In genomic region chr5:142491260-142491659, GRCh38 we compare ENCODE assay signal across 11 cellular contexts.
A peak's percentile ranks its signal among the peaks of the same experiment; 100 is the strongest.
DNase-seq lines count a peak whose midpoint lies in the region; ATAC-seq and TF ChIP-seq lines count a peak whose summit lies in the region.
"Had no signal": no experiment of that assay in that cellular context is flagged by ENCODE, and none has a peak within 500 bp of the region (broad histone marks: within the 10 kb centered on the region; RNA-seq: fewer than 3 reads in every experiment).

No MANE protein-coding gene starts in this region.

- peaks cover 21% of the 10 kb centered on the region for H3K4me1 Mint-ChIP-seq in glutamatergic neuron (ENCODE audit: low read depth, unreplicated experiment)
- H3K4me1 Mint-ChIP-seq in neural progenitor cell, result peaks cover 73% of the 10 kb centered on the region
- peaks cover 43% of the 10 kb centered on the region for H3K4me1 Mint-ChIP-seq in type B pancreatic cell (ENCODE audit: unreplicated experiment)

- H3K79me2 ChIP-seq in neural progenitor cell (ENCODE audit: low read depth), result no peaks in the 10 kb centered on the region

- H4K20me1 ChIP-seq in neural progenitor cell (ENCODE audit: low read depth), result peaks cover 19% of the 10 kb centered on the region

- peaks cover 51% of the 10 kb centered on the region for H3K4me1 ChIP-seq in left ventricle myocardium inferior
- H3K4me1 ChIP-seq in right atrium auricular region, result peaks cover 0 to 17% of the 10 kb centered on the region in 2 donors
- H3K4me1 ChIP-seq in neural progenitor cell, result peaks cover 27% of the 10 kb centered on the region
- no peaks in the 10 kb centered on the region for H3K4me1 ChIP-seq in testis

- peak overlapping the region; percentile 40 for H3K4me2 ChIP-seq in neural progenitor cell

- H3K27ac Mint-ChIP-seq in glutamatergic neuron (ENCODE audit: unreplicated experiment) (peak overlapping the region; percentile 98), neural progenitor cell (peak overlapping the region; percentile 95), type B pancreatic cell (peak overlapping the region; percentile 68)

- intact Hi-C loops in left ventricle myocardium inferior (cut with micrococcal nuclease) (no loop called here), testis (cut with DNase I; ENCODE audit: low total_unique reads) (no loop called here)

- H3K9me3 Mint-ChIP-seq in glutamatergic neuron (ENCODE audit: unreplicated experiment) (no peaks in the 10 kb centered on the region), neural progenitor cell (peaks cover 11% of the 10 kb centered on the region), type B pancreatic cell (peaks cover 5% of the 10 kb centered on the region)

- H3K4me3 Mint-ChIP-seq in glutamatergic neuron (ENCODE audit: unreplicated experiment) (peak overlapping the region; percentile 63), neural progenitor cell (no peak overlapping the region), type B pancreatic cell (peak overlapping the region; percentile 57)

- no peak overlapping the region for H3K9ac ChIP-seq in neural progenitor cell

- TF ChIP-seq POLR2A in testis (IDR thresholded peaks at IDR 0.05), result no peak

- no peaks in the 10 kb centered on the region for H3K9me3 ChIP-seq in left ventricle myocardium inferior (replicated peaks)
- H3K9me3 ChIP-seq in right atrium auricular region, result no peaks in the 10 kb centered on the region
- no peaks in the 10 kb centered on the region for H3K9me3 ChIP-seq in neural progenitor cell (ENCODE audit: low read depth)
- H3K9me3 ChIP-seq in testis, result no peaks in the 10 kb centered on the region

- H3K36me3 ChIP-seq in left ventricle myocardium inferior (no peaks in the 10 kb centered on the region), right atrium auricular region (no peaks in the 10 kb centered on the region), neural progenitor cell (no peaks in the 10 kb centered on the region), testis (ENCODE audit: low read depth, missing control alignments) (no peaks in the 10 kb centered on the region)

- DNase-seq in left ventricle myocardium inferior (no peak), right atrium auricular region (ENCODE audit: low spot score) (no peak), glutamatergic neuron (peak; percentile 22), neural progenitor cell (ENCODE audit: low spot score) (peak; percentile 95), type B pancreatic cell (ENCODE audit: extremely low spot score, unreplicated experiment) (no peak), NAMALWA (ENCODE audit: low spot score) (no peak), testis (no peak)
- DNase-seq: ACHN; activated CD8-positive, alpha-beta memory T cell treated with anti-CD3 and anti-CD28 coated beads, Interleukin-2, amount 50 U/mL, for 4 hours; NCI-H526 treated with DMSO at 0.1 percent for 48 hours had no signal

- no peak for ATAC-seq in HG03457 (IDR thresholded peaks at IDR 0.05; ENCODE audit: unreplicated experiment)

- H3K27ac ChIP-seq in left ventricle myocardium inferior (replicated peaks) (peak overlapping the region; percentile 76), right atrium auricular region (peak overlapping the region in 1 of 2 donors; percentile 31), neural progenitor cell (peak overlapping the region; percentile 73), testis (no peak overlapping the region)

- no peak for TF ChIP-seq CTCF in left ventricle myocardium inferior (IDR thresholded peaks at IDR 0.05; ENCODE audit: borderline replicate concordance)
- no peak for TF ChIP-seq CTCF in right atrium auricular region (IDR thresholded peaks at IDR 0.05)
- TF ChIP-seq CTCF in glutamatergic neuron (IDR thresholded peaks at IDR 0.05; ENCODE audit: partially characterized antibody, unreplicated experiment), result no peak
- TF ChIP-seq CTCF in neural progenitor cell (IDR thresholded peaks at IDR 0.05), result no peak
- peak; percentile 10 for TF ChIP-seq CTCF in type B pancreatic cell (conservative IDR thresholded peaks at IDR 0.05)
- no peak for TF ChIP-seq CTCF in testis (IDR thresholded peaks at IDR 0.05)

- H3K27me3 Mint-ChIP-seq in glutamatergic neuron (ENCODE audit: unreplicated experiment) (peaks cover 3% of the 10 kb centered on the region), neural progenitor cell (ENCODE audit: insufficient read depth, low read depth) (peaks cover 17% of the 10 kb centered on the region), type B pancreatic cell (peaks cover 4% of the 10 kb centered on the region)

- no peak overlapping the region for H2AFZ ChIP-seq in neural progenitor cell (replicated peaks)

- H3K4me3 ChIP-seq in left ventricle myocardium inferior (no peak overlapping the region), right atrium auricular region (no peak overlapping the region), neural progenitor cell (no peak overlapping the region), testis (no peak overlapping the region)

- H3F3A ChIP-seq in neural progenitor cell (ENCODE audit: low read depth), result peaks cover 23% of the 10 kb centered on the region

- 73 to 76% methylated on average over 8 of the region's 8 CpGs for WGBS in testis, 2 donors

- no peaks in the 10 kb centered on the region for H3K27me3 ChIP-seq in left ventricle myocardium inferior (ENCODE audit: low read depth)
- no peaks in the 10 kb centered on the region for H3K27me3 ChIP-seq in right atrium auricular region
- peaks cover 90% of the 10 kb centered on the region for H3K27me3 ChIP-seq in neural progenitor cell
- H3K27me3 ChIP-seq in testis, result no peaks in the 10 kb centered on the region

- no peaks in the 10 kb centered on the region for H3K36me3 Mint-ChIP-seq in glutamatergic neuron (ENCODE audit: unreplicated experiment)
- H3K36me3 Mint-ChIP-seq in neural progenitor cell, result peaks cover 3% of the 10 kb centered on the region
- H3K36me3 Mint-ChIP-seq in type B pancreatic cell, result peaks cover 8% of the 10 kb centered on the region

Comparison
In these comparisons a context has a peak if more than half of its experiments do, and no peak if none do; other contexts are left out.
1. DNase-seq: peak in glutamatergic neuron (single experiment) and neural progenitor cell (single experiment); none in left ventricle myocardium inferior (single experiment), right atrium auricular region (single experiment), type B pancreatic cell (single experiment), NAMALWA (single experiment) and testis (single experiment).
2. H3K27ac ChIP-seq: peak in left ventricle myocardium inferior (single experiment) and neural progenitor cell (single experiment); none in testis (0 of 2).
3. Peak in every context shown above with its lines, with median percentiles within 50 percentile points of each other: H3K27ac Mint-ChIP-seq.